Comparison of ENCODE assay signal across 17 cellular contexts in the genomic region with DNA sequence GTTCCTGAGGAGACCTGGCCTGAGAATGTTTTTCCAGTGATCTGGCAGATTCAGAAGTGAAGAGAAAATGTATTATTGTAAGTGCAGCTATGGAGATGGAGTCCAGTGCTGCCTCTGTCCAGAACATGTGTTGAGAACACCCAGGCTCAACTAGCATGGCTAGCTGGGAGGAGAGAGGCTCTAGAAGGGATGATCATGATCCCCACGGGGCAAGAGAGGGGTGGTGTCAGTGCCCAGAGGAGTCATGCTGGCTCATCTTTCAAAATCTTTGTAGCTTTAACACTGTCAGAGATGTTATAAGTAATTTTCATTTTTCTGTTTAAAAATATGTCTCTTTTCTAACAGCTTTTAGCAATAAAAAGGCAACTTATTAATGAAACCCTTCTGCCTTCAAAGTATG.
"Had no signal": no experiment of that assay in that cellular context is flagged by ENCODE, and none has a peak within 500 bp of the region (broad histone marks: within the 10 kb centered on the region; RNA-seq: fewer than 3 reads in every experiment).

No MANE protein-coding gene starts in this region.

- H3K27me3 Mint-ChIP-seq: dendritic cell treated with granulocyte-macrophage colony-stimulating factor and Interleukin-4, amounts not matched to agents 40 ng/mL and 50 ng/mL, for 4 days had no signal

- H3K27ac Mint-ChIP-seq: dendritic cell treated with granulocyte-macrophage colony-stimulating factor and Interleukin-4, amounts not matched to agents 40 ng/mL and 50 ng/mL, for 4 days; naive thymus-derived CD4-positive, alpha-beta T cell; type B pancreatic cell had no signal

- H3K79me2 ChIP-seq: hepatocyte had no signal

- H2AFZ ChIP-seq: hepatocyte had no signal

- H3K4me1 Mint-ChIP-seq: naive thymus-derived CD4-positive, alpha-beta T cell had no signal

- H3K27me3 ChIP-seq: esophagus squamous epithelium, hepatocyte, ovary, right atrium auricular region, sigmoid colon had no signal

- H3K9me3 Mint-ChIP-seq: type B pancreatic cell had no signal

- H3K27ac ChIP-seq: esophagus squamous epithelium, hepatocyte, ovary, right atrium auricular region, sigmoid colon had no signal

- H3K4me3 ChIP-seq: esophagus squamous epithelium, hepatocyte, lung, ovary, right atrium auricular region, sigmoid colon had no signal

- H3K4me3 Mint-ChIP-seq: dendritic cell treated with granulocyte-macrophage colony-stimulating factor and Interleukin-4, amounts not matched to agents 40 ng/mL and 50 ng/mL, for 4 days; naive thymus-derived CD4-positive, alpha-beta T cell; neural crest cell; type B pancreatic cell had no signal

- H3K4me2 ChIP-seq: hepatocyte had no signal

- H3K4me1 ChIP-seq: esophagus squamous epithelium, right atrium auricular region had no signal

- H3K36me3 Mint-ChIP-seq: type B pancreatic cell had no signal

- H3K36me3 ChIP-seq: esophagus squamous epithelium, ovary, right atrium auricular region had no signal

- H3K9me3 ChIP-seq: esophagus squamous epithelium, ovary, right atrium auricular region, sigmoid colon had no signal

- DNase-seq: esophagus squamous epithelium; head of caudate nucleus; left colon; left ventricle myocardium superior; mesendoderm; naive thymus-derived CD4-positive, alpha-beta T cell; ovary; sigmoid colon; small intestine; stimulated activated CD4-positive, alpha-beta T cell treated with anti-CD3 and anti-CD28 coated beads, Interleukin-12 subunit alpha, Interleukin-12 subunit beta, amount 100 ng/mL, for 4 hours; stimulated activated naive CD4-positive, alpha-beta T cell treated with Interleukin-2 at 50 U/mL for 16 hours had no signal
